Comparison of ENCODE assay signal across 13 cellular contexts in the genomic region with DNA sequence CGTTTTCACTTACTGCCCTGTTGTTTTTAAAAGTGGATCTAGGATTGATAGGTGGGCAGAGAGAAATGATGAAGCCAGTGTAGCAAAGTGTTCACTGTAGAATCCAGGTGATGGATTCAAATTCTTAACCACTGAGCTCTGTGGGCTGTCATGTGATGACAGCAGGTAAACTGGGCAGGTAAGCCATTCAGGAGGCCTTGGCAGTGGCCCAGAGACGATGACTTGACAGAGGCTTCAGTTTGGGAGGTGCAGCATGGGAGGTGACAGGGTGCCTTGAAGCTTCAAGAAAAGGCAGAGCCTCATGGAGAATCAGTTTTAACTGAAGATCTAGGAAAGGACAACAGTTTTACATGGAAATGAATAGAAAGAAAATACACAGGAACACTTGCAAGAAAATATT. TPM values are rescaled to one million over a fixed set of nuclear protein-coding genes. Genes with fewer than 3 reads are reported as not detected.
A peak's percentile ranks its signal among the peaks of the same experiment; 100 is the strongest.
DNase-seq lines count a peak whose midpoint lies in the region; ATAC-seq and TF ChIP-seq lines count a peak whose summit lies in the region.
"Had no signal": no experiment of that assay in that cellular context is flagged by ENCODE, and none has a peak within 500 bp of the region (broad histone marks: within the 10 kb centered on the region; RNA-seq: fewer than 3 reads in every experiment).

No MANE protein-coding gene starts in this region.

- CTCF ChIA-PET in WTC11 (lab: Charles Lee) = no interaction called here

- H3K36me3 Mint-ChIP-seq in stimulated activated naive CD8-positive, alpha-beta T cell treated with anti-CD3 and anti-CD28 coated beads, Interleukin-15, Interleukin-2, amounts not matched to agents 100 ng/mL and 50 ng/mL, for 24 hours (ENCODE audit: low read depth) = peaks cover 44% of the 10 kb centered on the region
- H3K36me3 Mint-ChIP-seq in WTC11 = no peaks in the 10 kb centered on the region

- no peaks in the 10 kb centered on the region for H3K27me3 ChIP-seq in esophagus squamous epithelium
- no peaks in the 10 kb centered on the region for H3K27me3 ChIP-seq in vagina
- H3K27me3 ChIP-seq in H7 (ENCODE audit: control insufficient read depth, insufficient read depth, low read length) = no peaks in the 10 kb centered on the region
- H3K27me3 ChIP-seq: neutrophil, upper lobe of left lung had no signal

- H3K27ac Mint-ChIP-seq in stimulated activated naive CD8-positive, alpha-beta T cell treated with anti-CD3 and anti-CD28 coated beads, Interleukin-15, Interleukin-2, amounts not matched to agents 100 ng/mL and 50 ng/mL, for 24 hours = peak overlapping the region; percentile 47
- H3K27ac Mint-ChIP-seq in WTC11 = peak overlapping the region; percentile 7; the same call in 1 of the 2 replicates

- H3K27me3 Mint-ChIP-seq in stimulated activated naive CD8-positive, alpha-beta T cell treated with anti-CD3 and anti-CD28 coated beads, Interleukin-15, Interleukin-2, amounts not matched to agents 100 ng/mL and 50 ng/mL, for 24 hours = no peaks in the 10 kb centered on the region
- no peaks in the 10 kb centered on the region; the same call in 1 of the 2 replicates for H3K27me3 Mint-ChIP-seq in WTC11 (ENCODE audit: low read depth)

- POLR2A ChIA-PET in WTC11 (lab: Charles Lee) = no interaction called here

- peaks cover 20 to 69% (median 35%) of the 10 kb centered on the region in 3 donors for H3K4me1 ChIP-seq in esophagus squamous epithelium
- H3K4me1 ChIP-seq in vagina = peaks cover 61% of the 10 kb centered on the region

- DNase-seq in stimulated activated naive CD8-positive, alpha-beta T cell treated with anti-CD3 and anti-CD28 coated beads, Interleukin-15, Interleukin-2, amounts not matched to agents 100 U/mL and 50 U/mL, for 24 hours = no peak
- DNase-seq in WTC11 (ENCODE audit: low spot score) (no peak), esophagus squamous epithelium (lab: John Stamatoyannopoulos, UW) (no peak), vagina (ENCODE audit: extremely low spot score in 2 of 2) (no peak), amniotic stem cell (lab: John Stamatoyannopoulos, UW) (no peak), H7 (no peak)
- DNase-seq: stimulated activated CD4-positive, alpha-beta T cell treated with anti-CD3 and anti-CD28 coated beads, Interleukin-4, amount 100 ng/mL, for 1 hour; upper lobe of left lung had no signal

- H3K9me3 ChIP-seq in esophagus squamous epithelium (no peaks in the 10 kb centered on the region), vagina (no peaks in the 10 kb centered on the region)
- H3K9me3 ChIP-seq: neutrophil, upper lobe of left lung had no signal

- H3K4me3 ChIP-seq in esophagus squamous epithelium = peak overlapping the region; percentile 1 to 99 (median 84)
- H3K4me3 ChIP-seq in vagina = peak overlapping the region in 1 of 2 donors; percentile 10
- no peak overlapping the region for H3K4me3 ChIP-seq in H7 (ENCODE audit: insufficient read depth, low read depth, low read length)

- TF ChIP-seq CTCF in WTC11 (IDR thresholded peaks at IDR 0.05) (no peak), esophagus squamous epithelium (IDR thresholded peaks at IDR 0.05) (no peak), vagina (IDR thresholded peaks at IDR 0.05) (no peak)

- H3K4me1 Mint-ChIP-seq in stimulated activated naive CD8-positive, alpha-beta T cell treated with anti-CD3 and anti-CD28 coated beads, Interleukin-15, Interleukin-2, amounts not matched to agents 100 ng/mL and 50 ng/mL, for 24 hours (ENCODE audit: low read depth) = peaks cover 50% of the 10 kb centered on the region
- H3K4me1 Mint-ChIP-seq in WTC11 = peaks cover 22% of the 10 kb centered on the region

- TF ChIP-seq POLR2A in esophagus squamous epithelium (IDR thresholded peaks at IDR 0.05) = no peak
- no peak for TF ChIP-seq POLR2A in vagina (IDR thresholded peaks at IDR 0.05)

- ATAC-seq in stimulated activated naive CD8-positive, alpha-beta T cell treated with anti-CD3 and anti-CD28 coated beads, Interleukin-15, Interleukin-2, amounts not matched to agents 100 U/mL and 50 U/mL, for 24 hours = no peak
- ATAC-seq in WTC11 = no peak
- no peak for ATAC-seq in GM21381 (IDR thresholded peaks at IDR 0.05; ENCODE audit: unreplicated experiment)
- ATAC-seq: Right ventricle myocardium inferior had no signal

- 15 to 73% methylated on average over 1 to 2 of the region's 2 CpGs for WGBS in esophagus squamous epithelium, 2 donors

- H3K9me3 Mint-ChIP-seq in stimulated activated naive CD8-positive, alpha-beta T cell treated with anti-CD3 and anti-CD28 coated beads, Interleukin-15, Interleukin-2, amounts not matched to agents 100 ng/mL and 50 ng/mL, for 24 hours = no peaks in the 10 kb centered on the region
- H3K9me3 Mint-ChIP-seq in WTC11 = no peaks in the 10 kb centered on the region

- intact Hi-C loops in esophagus squamous epithelium (cut with DNase I) (loop anchor here (5.0 kb wide), 1 partner anchor 332 kb away; no protein-coding TSS in a partner anchor), vagina (cut with DNase I) (no loop called here)

- H3K36me3 ChIP-seq in esophagus squamous epithelium = peaks cover 0 to 36% (median 4%) of the 10 kb centered on the region in 3 donors
- H3K36me3 ChIP-seq in vagina = no peaks in the 10 kb centered on the region
- H3K36me3 ChIP-seq in H7 (replicated peaks; ENCODE audit: control insufficient read depth, insufficient read depth, low read length) = no peaks in the 10 kb centered on the region; the same call in none of the 2 replicates

- H3K27ac ChIP-seq in esophagus squamous epithelium (peak overlapping the region; percentile 62 to 96 (median 94)), vagina (peak overlapping the region; percentile 28)
- H3K27ac ChIP-seq: neutrophil, upper lobe of left lung had no signal

- H3K4me3 Mint-ChIP-seq in stimulated activated naive CD8-positive, alpha-beta T cell treated with anti-CD3 and anti-CD28 coated beads, Interleukin-15, Interleukin-2, amounts not matched to agents 100 ng/mL and 50 ng/mL, for 24 hours = peak overlapping the region; percentile 93
- H3K4me3 Mint-ChIP-seq in WTC11 = no peak overlapping the region

TF ChIP-seq in WTC11, 78 proteins besides CTCF, POLR2A, EP300 and RAD21:
- TF ChIP-seq IRF2 (CRISPR knock-in tag; IDR thresholded peaks at IDR 0.05; ENCODE audit: borderline replicate concordance, low read depth) = no peak
- TF ChIP-seq, protein P1, sequence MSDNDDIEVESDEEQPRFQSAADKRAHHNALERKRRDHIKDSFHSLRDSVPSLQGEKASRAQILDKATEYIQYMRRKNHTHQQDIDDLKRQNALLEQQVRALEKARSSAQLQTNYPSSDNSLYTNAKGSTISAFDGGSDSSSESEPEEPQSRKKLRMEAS (CRISPR knock-in tag; IDR thresholded peaks at IDR 0.05) = no peak
- no peak for TF ChIP-seq NR3C1 (CRISPR knock-in tag; conservative IDR thresholded peaks at IDR 0.05; ENCODE audit: low read depth)
- TF ChIP-seq AR (CRISPR knock-in tag; IDR thresholded peaks at IDR 0.05) = no peak
- TF ChIP-seq SMAD4 (CRISPR knock-in tag; IDR thresholded peaks at IDR 0.05) = no peak
- no peak for TF ChIP-seq NFYB (CRISPR knock-in tag; conservative IDR thresholded peaks at IDR 0.05; ENCODE audit: low read depth)
TF ChIP-seq in WTC11: peak in this region for 0.

RNA-seq across cellular contexts. Expression of gene NAA20, which starts 2.0 kb away (rescaled TPM):
- total RNA-seq in WTC11 (2021) (28.9 to 34.0 TPM (median 30.6 TPM) in 3 replicates), esophagus squamous epithelium (100 to 1,000 TPM; 115 to 164 (median 139) TPM), vagina (28.2 TPM)
- total RNA-seq in H7 (2014; rRNA removed; shearing (Covaris generic)) = 28.8 and 30.7 TPM in 2 replicates

RNA-seq across cellular contexts. Expression of gene CRNKL1, which starts 33.1 kb away (rescaled TPM):
- total RNA-seq in WTC11 (2021) (21.8 to 22.6 TPM (median 22.2 TPM) in 3 replicates), esophagus squamous epithelium (10 to 100 TPM in 3 of 4 donors, 1 to 10 TPM in 1; 9.3 to 19.4 (median 15.8) TPM), vagina (15.2 TPM)
- total RNA-seq in H7 (2014; rRNA removed; shearing (Covaris generic)) = 17.1 and 23.0 TPM in 2 replicates

RNA-seq across cellular contexts. Expression of gene CFAP61, which starts 33.2 kb away (rescaled TPM):
- total RNA-seq in WTC11 (2021) (0.18 to 0.61 TPM in 2 of 3 replicates, not detected in the other), esophagus squamous epithelium (under 1 TPM in 1 of 4 donors, not detected in 3; 0.38 TPM), vagina (1.5 TPM)
- total RNA-seq in H7 (2014; rRNA removed; shearing (Covaris generic)) = 0.15 and 0.35 TPM in 2 replicates
- total RNA-seq: dermis microvascular lymphatic vessel endothelial cell had no signal
